ENCODE assay signal across 19 cellular contexts in genomic region chr20:23146857-23147256, GRCh38.
A peak's percentile ranks its signal among the peaks of the same experiment; 100 is the strongest.
DNase-seq lines count a peak whose midpoint lies in the region; ATAC-seq and TF ChIP-seq lines count a peak whose summit lies in the region.
"Had no signal": no experiment of that assay in that cellular context is flagged by ENCODE, and none has a peak within 500 bp of the region (broad histone marks: within the 10 kb centered on the region; RNA-seq: fewer than 3 reads in every experiment).

No MANE protein-coding gene starts in this region.

- peak overlapping the region; percentile 88 for H3K27ac Mint-ChIP-seq in activated T-helper 17 cell treated with anti-CD3 and anti-CD28 coated beads, Interleukin-2, amount 50 U/mL, for 72 hours
- H3K27ac Mint-ChIP-seq in glutamatergic neuron (ENCODE audit: unreplicated experiment): no peak overlapping the region
- H3K27ac Mint-ChIP-seq: H9 had no signal

- no peak overlapping the region for H3K4me3 Mint-ChIP-seq in activated T-helper 17 cell treated with anti-CD3 and anti-CD28 coated beads, Interleukin-2, amount 50 U/mL, for 72 hours
- H3K4me3 Mint-ChIP-seq in glutamatergic neuron (ENCODE audit: unreplicated experiment): no peak overlapping the region
- H3K4me3 Mint-ChIP-seq: H9 had no signal

- DNase-seq in right atrium auricular region (ENCODE audit: low spot score) (peak; percentile 54), left ventricle myocardium superior (no peak), NCI-H2029 treated with DMSO at 0.1 percent for 48 hours (lab: John Stamatoyannopoulos, UW) (no peak), dedifferentiated amniotic fluid mesenchymal stem cell (ENCODE audit: extremely low spot score) (no peak), glutamatergic neuron (no peak)
- DNase-seq in activated CD4-positive, alpha-beta T cell treated with anti-CD3 and anti-CD28 coated beads, Interleukin-2, amount 50 U/mL, for 4 hours: no peak
- DNase-seq: activated CD8-positive, alpha-beta memory T cell treated with anti-CD3 and anti-CD28 coated beads for 24 hours; activated effector memory CD4-positive, alpha-beta T cell treated with anti-CD3 and anti-CD28 coated beads, Interleukin-2, amount 50 U/mL, for 16 hours; COR-L47; foreskin melanocyte; H9; NCI-H774; stimulated activated CD4-positive, alpha-beta T cell treated with anti-CD3 and anti-CD28 coated beads, Interleukin-15, amount 100 ng/mL, for 24 hours; stimulated activated naive CD4-positive, alpha-beta T cell had no signal

- no peak for ATAC-seq in left ventricle myocardium superior
- ATAC-seq in activated T-helper 17 cell treated with anti-CD3 and anti-CD28 coated beads, Interleukin-2, amount 50 U/mL, for 72 hours (replicated peaks): no peak
- ATAC-seq: left lobe of liver had no signal

- H3K4me3 ChIP-seq in right atrium auricular region (no peak overlapping the region), muscle layer of duodenum (ENCODE audit: low read depth in 1 of 2, low read length in 2 of 2) (no peak overlapping the region)

- H3K27me3 ChIP-seq in right atrium auricular region (no peaks in the 10 kb centered on the region), muscle layer of duodenum (ENCODE audit: low read depth, low read length) (no peaks in the 10 kb centered on the region)

- TF ChIP-seq CTCF in right atrium auricular region (IDR thresholded peaks at IDR 0.05) (no peak), glutamatergic neuron (IDR thresholded peaks at IDR 0.05; ENCODE audit: partially characterized antibody, unreplicated experiment) (no peak)

- peaks cover 0 to 73% of the 10 kb centered on the region in 2 donors for H3K4me1 ChIP-seq in right atrium auricular region
- peaks cover 0 to 9% of the 10 kb centered on the region in 2 donors for H3K4me1 ChIP-seq in muscle layer of duodenum (ENCODE audit: control insufficient read depth in 1 of 2, insufficient read depth in 2 of 2, low read length in 2 of 2)

- no peaks in the 10 kb centered on the region for H3K36me3 Mint-ChIP-seq in activated T-helper 17 cell treated with anti-CD3 and anti-CD28 coated beads, Interleukin-2, amount 50 U/mL, for 72 hours (ENCODE audit: low read depth)
- H3K36me3 Mint-ChIP-seq in glutamatergic neuron (ENCODE audit: unreplicated experiment): no peaks in the 10 kb centered on the region

- H3K9me3 ChIP-seq in right atrium auricular region (no peaks in the 10 kb centered on the region), muscle layer of duodenum (ENCODE audit: control insufficient read depth in 1 of 2, low read length in 2 of 2) (no peaks in the 10 kb centered on the region)

- H3K36me3 ChIP-seq in right atrium auricular region (no peaks in the 10 kb centered on the region), muscle layer of duodenum (ENCODE audit: control insufficient read depth in 1 of 2, insufficient read depth in 2 of 2, low read length in 2 of 2) (no peaks in the 10 kb centered on the region)

- H3K4me1 Mint-ChIP-seq in activated T-helper 17 cell treated with anti-CD3 and anti-CD28 coated beads, Interleukin-2, amount 50 U/mL, for 72 hours: peaks cover 27% of the 10 kb centered on the region
- H3K4me1 Mint-ChIP-seq in glutamatergic neuron (ENCODE audit: low read depth, unreplicated experiment): no peaks in the 10 kb centered on the region

- intact Hi-C loops in left ventricle myocardium superior (cut with micrococcal nuclease): no loop called here

- H3K27ac ChIP-seq in right atrium auricular region (peak overlapping the region in 1 of 2 donors; percentile 86), muscle layer of duodenum (ENCODE audit: low read length) (peak overlapping the region; percentile 27)
- H3K27ac ChIP-seq: KMS-11, VCaP had no signal

- no peaks in the 10 kb centered on the region for H3K9me3 Mint-ChIP-seq in activated T-helper 17 cell treated with anti-CD3 and anti-CD28 coated beads, Interleukin-2, amount 50 U/mL, for 72 hours
- no peaks in the 10 kb centered on the region for H3K9me3 Mint-ChIP-seq in glutamatergic neuron (ENCODE audit: unreplicated experiment)

- H3K27me3 Mint-ChIP-seq in activated T-helper 17 cell treated with anti-CD3 and anti-CD28 coated beads, Interleukin-2, amount 50 U/mL, for 72 hours: no peaks in the 10 kb centered on the region
- H3K27me3 Mint-ChIP-seq in glutamatergic neuron (ENCODE audit: unreplicated experiment): peaks cover 2% of the 10 kb centered on the region
